2 cellular contexts compared by ENCODE assay signal in the genomic region with DNA sequence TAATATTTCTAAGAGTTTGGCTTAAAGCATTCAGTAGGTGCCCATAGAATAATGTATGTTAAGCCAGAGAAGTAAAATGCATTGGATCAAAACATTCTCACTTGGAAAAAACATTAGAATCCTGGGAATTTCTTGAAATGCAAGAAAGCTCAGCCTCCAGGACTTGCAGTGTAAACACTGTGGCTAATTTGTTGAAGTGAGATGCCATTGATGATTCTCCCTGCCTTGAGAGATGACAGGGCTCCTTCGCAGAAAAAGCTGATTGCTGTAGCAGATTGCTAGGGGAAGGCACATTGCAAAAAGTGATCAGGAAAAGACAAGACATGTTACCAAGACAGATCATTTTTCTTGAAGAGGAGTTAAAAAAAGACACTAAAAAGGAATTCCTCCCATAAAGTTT.
TF ChIP-seq lines count a peak whose summit lies in the region.

No MANE protein-coding gene starts in this region.

TF ChIP-seq in IMR-90, 13 proteins besides CTCF, POLR2A, EP300 and RAD21:
- TF ChIP-seq NFE2L2 (IDR thresholded peaks at IDR 0.05; ENCODE audit: low read depth, low read length) = 0 out of 2 replicates have a peak, but pooled peaks have one; percentile 10
- TF ChIP-seq MAFK (IDR thresholded peaks at IDR 0.05; ENCODE audit: low read depth, low read length) = no peak
- no peak for TF ChIP-seq FOS (IDR thresholded peaks at IDR 0.05; ENCODE audit: low read depth, low read length)
- TF ChIP-seq RFX5 (IDR thresholded peaks at IDR 0.05; ENCODE audit: low read depth, low read length) = no peak
- no peak for TF ChIP-seq ELK1 (IDR thresholded peaks at IDR 0.05; ENCODE audit: borderline replicate concordance, low read depth, low read length)

TF ChIP-seq in neural cell, 6 proteins besides CTCF, POLR2A, EP300 and RAD21:
- TF ChIP-seq, protein P1, sequence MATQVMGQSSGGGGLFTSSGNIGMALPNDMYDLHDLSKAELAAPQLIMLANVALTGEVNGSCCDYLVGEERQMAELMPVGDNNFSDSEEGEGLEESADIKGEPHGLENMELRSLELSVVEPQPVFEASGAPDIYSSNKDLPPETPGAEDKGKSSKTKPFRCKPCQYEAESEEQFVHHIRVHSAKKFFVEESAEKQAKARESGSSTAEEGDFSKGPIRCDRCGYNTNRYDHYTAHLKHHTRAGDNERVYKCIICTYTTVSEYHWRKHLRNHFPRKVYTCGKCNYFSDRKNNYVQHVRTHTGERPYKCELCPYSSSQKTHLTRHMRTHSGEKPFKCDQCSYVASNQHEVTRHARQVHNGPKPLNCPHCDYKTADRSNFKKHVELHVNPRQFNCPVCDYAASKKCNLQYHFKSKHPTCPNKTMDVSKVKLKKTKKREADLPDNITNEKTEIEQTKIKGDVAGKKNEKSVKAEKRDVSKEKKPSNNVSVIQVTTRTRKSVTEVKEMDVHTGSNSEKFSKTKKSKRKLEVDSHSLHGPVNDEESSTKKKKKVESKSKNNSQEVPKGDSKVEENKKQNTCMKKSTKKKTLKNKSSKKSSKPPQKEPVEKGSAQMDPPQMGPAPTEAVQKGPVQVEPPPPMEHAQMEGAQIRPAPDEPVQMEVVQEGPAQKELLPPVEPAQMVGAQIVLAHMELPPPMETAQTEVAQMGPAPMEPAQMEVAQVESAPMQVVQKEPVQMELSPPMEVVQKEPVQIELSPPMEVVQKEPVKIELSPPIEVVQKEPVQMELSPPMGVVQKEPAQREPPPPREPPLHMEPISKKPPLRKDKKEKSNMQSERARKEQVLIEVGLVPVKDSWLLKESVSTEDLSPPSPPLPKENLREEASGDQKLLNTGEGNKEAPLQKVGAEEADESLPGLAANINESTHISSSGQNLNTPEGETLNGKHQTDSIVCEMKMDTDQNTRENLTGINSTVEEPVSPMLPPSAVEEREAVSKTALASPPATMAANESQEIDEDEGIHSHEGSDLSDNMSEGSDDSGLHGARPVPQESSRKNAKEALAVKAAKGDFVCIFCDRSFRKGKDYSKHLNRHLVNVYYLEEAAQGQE (IDR thresholded peaks at IDR 0.05; ENCODE audit: borderline replicate concordance) = no peak
- TF ChIP-seq POLR2AphosphoS5 (IDR thresholded peaks at IDR 0.05) = peak; percentile 27
- TF ChIP-seq SMC3 (conservative IDR thresholded peaks at IDR 0.05; ENCODE audit: poor library complexity) = no peak
- no peak for TF ChIP-seq EZH2 (IDR thresholded peaks at IDR 0.05; ENCODE audit: borderline replicate concordance, insufficient read depth, low read length, poor library complexity, severe bottlenecking)
